Comparison of ENCODE assay signal across 8 cellular contexts in genomic region chr15:64153480-64154367, GRCh38. TPM values are rescaled to one million over a fixed set of nuclear protein-coding genes. Genes with fewer than 3 reads are reported as not detected.
A peak's percentile ranks its signal among the peaks of the same experiment; 100 is the strongest.
DNase-seq lines count a peak whose midpoint lies in the region; ATAC-seq and TF ChIP-seq lines count a peak whose summit lies in the region.

No MANE protein-coding gene starts in this region.

- H3K27me3 ChIP-seq in MM.1S (replicated peaks; ENCODE audit: insufficient read depth, low read length) (no peaks in the 10 kb centered on the region), gastroesophageal sphincter (peaks cover 30% of the 10 kb centered on the region), testis (no peaks in the 10 kb centered on the region)

- peak; percentile 98 for TF ChIP-seq CTCF in MM.1S (IDR thresholded peaks at IDR 0.05; ENCODE audit: low read length)
- TF ChIP-seq CTCF in gastroesophageal sphincter (IDR thresholded peaks at IDR 0.05): peak in 3 of 4 experiments; percentile 93 to 98 (median 94)
- TF ChIP-seq CTCF in testis (IDR thresholded peaks at IDR 0.05): peak; percentile 87 to 99 (median 92)

- WGBS in gastroesophageal sphincter (ENCODE audit: low coverage in 1 of 2), 2 donors: 11% methylated on average over 9 of the region's 12 CpGs; no CpG with 5 or more reads in 1 of the 2 donors
- WGBS in testis, 2 donors: 14 to 18% methylated on average over 8 to 12 of the region's 12 CpGs

- intact Hi-C loops in testis (cut with DNase I; ENCODE audit: low total_unique reads): loop anchor here (5.0 kb wide), 1 partner anchor 56 kb away; the partner anchor contains the start of gene SNX1

- H3K79me2 ChIP-seq in MM.1S (ENCODE audit: low read length): peaks cover 28% of the 10 kb centered on the region

- peak overlapping the region; percentile 91 for H2AFZ ChIP-seq in MM.1S (ENCODE audit: low read length)

- DNase-seq in GF-D8 (lab: John Stamatoyannopoulos, UW) (peak; percentile 11), HCEC 1CT (peak; percentile 74), MM.1S (peak; percentile 91), SHP77 treated with DMSO at 0.1 percent for 48 hours (lab: John Stamatoyannopoulos, UW) (peak; percentile 73), activated gamma-delta T cell (lab: John Stamatoyannopoulos, UW) (peak; percentile 55), occipital lobe (lab: John Stamatoyannopoulos, UW) (peak; percentile 81), testis (peak; percentile 92)

- H3K36me3 ChIP-seq in MM.1S (replicated peaks; ENCODE audit: insufficient read depth, low read length) (peaks cover 14% of the 10 kb centered on the region; the same call in 1 of the 2 replicates), gastroesophageal sphincter (peaks cover 0 to 49% of the 10 kb centered on the region in 2 donors), testis (ENCODE audit: low read depth, missing control alignments) (no peaks in the 10 kb centered on the region)

- H3K4me1 ChIP-seq in MM.1S (ENCODE audit: low read length) (peaks cover 12% of the 10 kb centered on the region), gastroesophageal sphincter (peaks cover 0 to 47% (median 22%) of the 10 kb centered on the region in 3 donors), testis (peaks cover 19% of the 10 kb centered on the region)

- no peak for TF ChIP-seq EP300 in gastroesophageal sphincter (IDR thresholded peaks at IDR 0.05)

- no peaks in the 10 kb centered on the region for H3K9me2 ChIP-seq in MM.1S (replicated peaks; ENCODE audit: insufficient read depth, low read length)

- H3K27ac ChIP-seq in MM.1S (ENCODE audit: low read length): peak overlapping the region; percentile 57; the same call in 1 of the 2 replicates
- peak overlapping the region in 3 of 4 donors; percentile 8 to 34 (median 21) for H3K27ac ChIP-seq in gastroesophageal sphincter
- H3K27ac ChIP-seq in testis: no peak overlapping the region

- H3K4me3 ChIP-seq in MM.1S (ENCODE audit: low read length): peak overlapping the region; percentile 82
- H3K4me3 ChIP-seq in gastroesophageal sphincter: no peak overlapping the region
- H3K4me3 ChIP-seq in testis: no peak overlapping the region

- H3K4me2 ChIP-seq in MM.1S (ENCODE audit: low read depth, low read length): peak overlapping the region; percentile 88

- TF ChIP-seq POLR2A in gastroesophageal sphincter (IDR thresholded peaks at IDR 0.05): no peak
- no peak for TF ChIP-seq POLR2A in testis (IDR thresholded peaks at IDR 0.05)

- peaks cover 70% of the 10 kb centered on the region for H3F3A ChIP-seq in MM.1S (ENCODE audit: insufficient read depth, low read length)

- ATAC-seq in gastroesophageal sphincter: peak; percentile 93

- H3K9me3 ChIP-seq in MM.1S (replicated peaks; ENCODE audit: insufficient read depth, low read length) (no peaks in the 10 kb centered on the region), gastroesophageal sphincter (no peaks in the 10 kb centered on the region), testis (no peaks in the 10 kb centered on the region)

- peaks cover 7% of the 10 kb centered on the region; the same call in 1 of the 2 replicates for H4K20me1 ChIP-seq in MM.1S (ENCODE audit: insufficient read depth, low read length)

- H3K9ac ChIP-seq in MM.1S (ENCODE audit: low read length): peak overlapping the region; percentile 71; the same call in 1 of the 2 replicates

RNA-seq across cellular contexts. Expression of gene SNX22, which starts 2.2 kb away (rescaled TPM):
- under 1 TPM in 2 of 4 donors, not detected in 2; 0.13 to 0.19 TPM for total RNA-seq in gastroesophageal sphincter
- total RNA-seq in occipital lobe: 14.5 TPM
- total RNA-seq in testis: 1 to 10 TPM; 2.0 TPM
- 1.9 TPM for polyA plus RNA-seq in testis (ENCODE audit: insufficient read depth, low read depth, low replicate concordance)

RNA-seq across cellular contexts. Expression of gene PPIB, which starts 9.1 kb away (rescaled TPM):
- 100 to 1,000 TPM; 151 to 257 (median 235) TPM for total RNA-seq in gastroesophageal sphincter
- total RNA-seq in occipital lobe: 142 TPM
- 100 to 1,000 TPM; 202 to 302 TPM for total RNA-seq in testis
- 288 TPM for polyA plus RNA-seq in testis (ENCODE audit: insufficient read depth, low read depth, low replicate concordance)

RNA-seq across cellular contexts. Expression of gene SNX1, which starts 57.9 kb away (rescaled TPM):
- total RNA-seq in gastroesophageal sphincter: 100 to 1,000 TPM in 1 of 4 donors, 10 to 100 TPM in 3; 67.9 to 103 (median 87.8) TPM
- 37.6 TPM for total RNA-seq in occipital lobe
- total RNA-seq in testis: 10 to 100 TPM; 79.1 to 86.0 TPM
- 93.1 TPM for polyA plus RNA-seq in testis (ENCODE audit: insufficient read depth, low read depth, low replicate concordance)

Comparison
In these comparisons a context has a peak if more than half of its experiments do, and no peak if none do; other contexts are left out.
1. DNase-seq: peak in every context shown above with its lines; median percentile 92 in testis; 91 in MM.1S; 81 in occipital lobe; 74 in HCEC 1CT; 73 in SHP77 treated with DMSO at 0.1 percent for 48 hours; 55 in activated gamma-delta T cell; 11 in GF-D8.
2. H3K27ac ChIP-seq: peak in MM.1S (single experiment) and gastroesophageal sphincter (3 of 4); none in testis (0 of 2).
3. Peak in every context shown above with its lines, with median percentiles within 50 percentile points of each other: CTCF ChIP-seq.